Comparison of ENCODE assay signal across 8 cellular contexts in genomic region chrX:118644378-118644777, GRCh38.
DNase-seq lines count a peak whose midpoint lies in the region; ATAC-seq and TF ChIP-seq lines count a peak whose summit lies in the region.

No MANE protein-coding gene starts in this region.

- peaks cover 8% of the 10 kb centered on the region for H3K36me3 Mint-ChIP-seq in T-helper 17 cell (ENCODE audit: low read depth)
- H3K36me3 Mint-ChIP-seq in immature natural killer cell = peaks cover 4 to 7% (median 6%) of the 10 kb centered on the region in 3 donors

- no CpG with 5 or more reads among the region's 1 CpG for WGBS in IMR-90 (ENCODE audit: extremely low coverage in 2 of 2, insufficient read length in 1 of 2), 2 experiments

- H3K27me3 ChIP-seq in BJ (ENCODE audit: control insufficient read depth, insufficient read depth, low read length) (no peaks in the 10 kb centered on the region), IMR-90 (ENCODE audit: control insufficient read depth, insufficient read depth, low read length) (no peaks in the 10 kb centered on the region)

- H3K27ac Mint-ChIP-seq in T-helper 17 cell (peak overlapping the region; percentile 75), immature natural killer cell (peak overlapping the region in 5 of 6 donors; percentile 2 to 31 (median 2))

- ATAC-seq in IMR-90 (ENCODE audit: low read depth) (peak; percentile 81), T-helper 17 cell (no peak), GM21717 (IDR thresholded peaks at IDR 0.05; ENCODE audit: unreplicated experiment) (no peak), GM19023 (IDR thresholded peaks at IDR 0.05; ENCODE audit: unreplicated experiment) (no peak)

- H2AFZ ChIP-seq in IMR-90 (replicated peaks; ENCODE audit: low read length, poor library complexity) = no peak overlapping the region

- no peaks in the 10 kb centered on the region for H3K36me3 ChIP-seq in BJ (ENCODE audit: control insufficient read depth, insufficient read depth, low read length)
- no peaks in the 10 kb centered on the region for H3K36me3 ChIP-seq in IMR-90 (ENCODE audit: control insufficient read depth, insufficient read depth, low read length)

- H3K27ac ChIP-seq in IMR-90 (ENCODE audit: insufficient read depth, low read length) = no peak overlapping the region

- no peak overlapping the region for H3K14ac ChIP-seq in IMR-90 (replicated peaks; ENCODE audit: low read depth, low read length)

- no peak overlapping the region for H3K23ac ChIP-seq in IMR-90 (ENCODE audit: low read depth, low read length)

- H3K4me1 Mint-ChIP-seq in T-helper 17 cell (peaks cover 3% of the 10 kb centered on the region), immature natural killer cell (no peaks in the 10 kb centered on the region)

- DNase-seq in BJ (ENCODE audit: low read depth) = no peak
- DNase-seq in IMR-90 = peak; percentile 68
- DNase-seq in T-helper 17 cell = no peak
- DNase-seq in immature natural killer cell = no peak
- no peak for DNase-seq in GM19238 (ENCODE audit: insufficient read length, low spot score)
- no peak for DNase-seq in cerebellum (ENCODE audit: low spot score)

- no peak overlapping the region for H3K56ac ChIP-seq in IMR-90 (ENCODE audit: extremely low read depth, insufficient read depth, low read length)

- H4K20me1 ChIP-seq in IMR-90 (ENCODE audit: insufficient read depth, low read length) = no peaks in the 10 kb centered on the region

- H3K4me3 ChIP-seq in BJ (ENCODE audit: low read depth, low read length) (no peak overlapping the region), IMR-90 (ENCODE audit: insufficient read depth, low read depth, low read length) (no peak overlapping the region)

- no peak for TF ChIP-seq POLR2A in IMR-90 (IDR thresholded peaks at IDR 0.05; ENCODE audit: low read depth, low read length)

- no peak overlapping the region for H3K4me2 ChIP-seq in IMR-90 (ENCODE audit: low read depth, low read length)

- no peak overlapping the region for H3K9ac ChIP-seq in IMR-90 (ENCODE audit: low read depth, low read length)

- no peaks in the 10 kb centered on the region for H3K4me1 ChIP-seq in IMR-90 (ENCODE audit: control insufficient read depth, insufficient read depth, low read length)

- in situ Hi-C loops in IMR-90 (cut with MboI; ENCODE audit: low sequenced_read_pairs) = loop anchor here (5.0 kb wide), 1 partner anchor 158 kb away; no protein-coding TSS in a partner anchor

- CTCF ChIA-PET in BJ (lab: Yijun Ruan, JAX) (interaction anchor here (0.7 to 2.6 kb wide), 10 partner anchors 9 to 167 kb away, joined by 3 to 23 read pairs (median 4); no protein-coding TSS in a partner anchor), IMR-90 (lab: Yijun Ruan, JAX) (interaction anchor here (0.6 to 1.5 kb wide), 9 partner anchors 11 to 185 kb away, joined by 3 to 6 read pairs (median 3); no protein-coding TSS in a partner anchor)

- no peak overlapping the region for H2BK5ac ChIP-seq in IMR-90 (ENCODE audit: low read depth, low read length, poor library complexity, severe bottlenecking)

- no peaks in the 10 kb centered on the region for H3K9me1 ChIP-seq in IMR-90 (ENCODE audit: insufficient read depth, low read length)

- H3K9me3 ChIP-seq in IMR-90 (ENCODE audit: control insufficient read depth, insufficient read depth, low read length) = no peaks in the 10 kb centered on the region
- no peaks in the 10 kb centered on the region for H3K9me3 ChIP-seq in T-helper 17 cell (ENCODE audit: control insufficient read depth, low read length, poor library complexity, severe bottlenecking)

- dilution Hi-C loops in IMR-90 (cut with HindIII; ENCODE audit: low sequenced_read_pairs, unreplicated experiment) = no loop called here

- H3K4me3 Mint-ChIP-seq in T-helper 17 cell (no peak overlapping the region), immature natural killer cell (no peak overlapping the region)

- no peak overlapping the region for H2AK9ac ChIP-seq in IMR-90 (replicated peaks; ENCODE audit: low read depth, low read length, poor library complexity)

- no peaks in the 10 kb centered on the region for H3K79me1 ChIP-seq in IMR-90 (ENCODE audit: low read depth in 1 of 2, low read length in 2 of 2)

- H4K8ac ChIP-seq in IMR-90 (ENCODE audit: low read depth in 2 of 2, low read length in 2 of 2) = no peak overlapping the region

- no peak overlapping the region for H2BK120ac ChIP-seq in IMR-90 (ENCODE audit: low read depth, low read length)

- H2BK20ac ChIP-seq in IMR-90 (ENCODE audit: low read depth, low read length) = no peak overlapping the region

- H3K27me3 Mint-ChIP-seq in T-helper 17 cell = no peaks in the 10 kb centered on the region
- H3K27me3 Mint-ChIP-seq in immature natural killer cell (ENCODE audit: low read depth in 3 of 3) = peaks cover 0 to 7% (median 4%) of the 10 kb centered on the region in 3 donors

- H4K91ac ChIP-seq in IMR-90 (ENCODE audit: insufficient read depth, low read depth, low read length) = no peak overlapping the region

- H2BK15ac ChIP-seq in IMR-90 (ENCODE audit: low read depth, low read length) = no peak overlapping the region

- POLR2A ChIA-PET in BJ (lab: Charles Lee) = no interaction called here
- POLR2A ChIA-PET in IMR-90 (lab: Charles Lee; ENCODE audit: unreplicated experiment) = no interaction called here

- TF ChIP-seq CTCF in BJ (IDR thresholded peaks at IDR 0.05; ENCODE audit: insufficient read depth, low read depth, low read length) = peak; percentile 42
- TF ChIP-seq CTCF in IMR-90 (conservative IDR thresholded peaks at IDR 0.05; ENCODE audit: low read depth, low read length) = peak; percentile 63

- no peak overlapping the region for H3K4ac ChIP-seq in IMR-90 (ENCODE audit: low read depth, low read length)

- no peaks in the 10 kb centered on the region for H3K9me3 Mint-ChIP-seq in immature natural killer cell

- TF ChIP-seq RAD21 in IMR-90 (IDR thresholded peaks at IDR 0.05; ENCODE audit: low read length) = peak; percentile 66

- no peak overlapping the region for H4K5ac ChIP-seq in IMR-90 (ENCODE audit: low read depth, low read length)

- H3K18ac ChIP-seq in IMR-90 (ENCODE audit: low read depth, low read length) = no peak overlapping the region

- H2AK5ac ChIP-seq in IMR-90 (ENCODE audit: low read depth, low read length) = no peak overlapping the region

- intact Hi-C loops in IMR-90 (cut with micrococcal nuclease) = loop anchor here (1.0 kb wide), 1 partner anchor 163 kb away; no protein-coding TSS in a partner anchor

- no TSS peak for BruUV-seq in IMR-90 (replicated peaks; lab: Mats Ljungman, UMichigan)

TF ChIP-seq in IMR-90, 13 proteins besides CTCF, POLR2A, EP300 and RAD21:
- TF ChIP-seq SMC3 (IDR thresholded peaks at IDR 0.05; ENCODE audit: low read depth, low read length) (peak; percentile 61; the same call in 1 of the 2 replicates), RCOR1 (IDR thresholded peaks at IDR 0.05; ENCODE audit: insufficient replicate concordance, low read length) (no peak)
